Comparison of ENCODE assay signal across 16 cellular contexts in the genomic region with DNA sequence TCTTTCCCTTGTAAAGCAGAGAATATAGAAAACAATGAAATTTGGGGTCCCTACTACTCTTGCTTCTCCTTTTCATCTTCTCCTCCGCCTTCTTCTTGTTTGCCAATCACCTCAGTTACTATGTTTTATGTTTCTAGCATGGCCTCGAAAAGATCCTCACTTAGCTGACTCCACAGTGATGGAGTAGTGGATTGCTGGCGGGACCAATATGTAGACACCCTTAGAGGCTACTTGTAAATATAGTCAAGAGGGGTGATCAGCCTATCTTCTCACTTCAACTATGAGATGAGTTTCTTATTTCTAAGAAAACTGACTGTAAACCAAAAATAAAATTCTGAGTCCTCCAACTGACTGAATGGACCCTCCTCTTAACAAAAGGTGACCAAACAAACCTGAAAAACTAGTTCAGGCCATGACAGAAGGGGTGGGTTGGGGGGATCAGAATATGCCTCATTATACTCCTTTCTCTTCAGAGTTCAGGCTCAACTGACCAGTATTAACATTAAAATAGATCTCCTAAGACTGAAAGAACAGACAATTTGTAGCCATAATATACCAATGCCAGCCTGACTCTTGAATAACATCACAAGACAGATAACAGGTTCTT.
A peak's percentile ranks its signal among the peaks of the same experiment; 100 is the strongest.
DNase-seq lines count a peak whose midpoint lies in the region; ATAC-seq and TF ChIP-seq lines count a peak whose summit lies in the region.
"Had no signal": no experiment of that assay in that cellular context is flagged by ENCODE, and none has a peak within 500 bp of the region (broad histone marks: within the 10 kb centered on the region; RNA-seq: fewer than 3 reads in every experiment).

No MANE protein-coding gene starts in this region.

- no peaks in the 10 kb centered on the region for H3K23me2 ChIP-seq in H9 (ENCODE audit: insufficient read length, low read depth, low read length, poor library complexity, severe bottlenecking)

- no peak for TF ChIP-seq POLR2A in gastroesophageal sphincter (IDR thresholded peaks at IDR 0.05)

- H3K79me1 ChIP-seq in H9 (ENCODE audit: insufficient read depth, low read depth, low read length, poor library complexity, severe bottlenecking) = no peaks in the 10 kb centered on the region

- H4K20me1 ChIP-seq in H9 (ENCODE audit: control insufficient read depth, insufficient read depth, insufficient read length) = no peaks in the 10 kb centered on the region

- H3K36me3 Mint-ChIP-seq in H9 (ENCODE audit: insufficient read depth in 1 of 3, low read depth in 3 of 3) = peaks cover 6 to 17% (median 11%) of the 10 kb centered on the region in 3 experiments

- H3K56ac ChIP-seq in H9 (ENCODE audit: insufficient read length, low read depth, low read length) = no peak overlapping the region

- no peak for ATAC-seq in gastroesophageal sphincter
- ATAC-seq: HepG2 had no signal

- no peak overlapping the region for H2BK12ac ChIP-seq in H9 (ENCODE audit: insufficient read length, low read depth, low read length)

- H3K9me3 ChIP-seq in H9 (ENCODE audit: control insufficient read depth, low read depth, low read length) (peaks cover 5% of the 10 kb centered on the region), HUES64 (ENCODE audit: insufficient read depth, low read depth, low read length) (peaks cover 9% of the 10 kb centered on the region; the same call in 1 of the 2 replicates), iPS-18a (ENCODE audit: control insufficient read depth, low read depth, low read length) (peaks cover 8% of the 10 kb centered on the region), BE2C (no peaks in the 10 kb centered on the region), gastroesophageal sphincter (no peaks in the 10 kb centered on the region)
- H3K9me3 ChIP-seq: Caco-2 had no signal

- peak overlapping the region; percentile 85 to 95 (median 93); a peak in 6 of 7 replicates for H3K27ac Mint-ChIP-seq in H9
- H3K27ac Mint-ChIP-seq: CD4-positive, alpha-beta T cell; IgD-negative memory B cell had no signal

- H4K8ac ChIP-seq in H9 (replicated peaks; ENCODE audit: insufficient read length, low read depth, low read length) = no peak overlapping the region

- no peak for DNase-seq in H9
- DNase-seq in NCI-H146 treated with DMSO at 0.1 percent for 48 hours (lab: John Stamatoyannopoulos, UW; ENCODE audit: unreplicated experiment) = no peak
- DNase-seq in T1000 (lab: John Stamatoyannopoulos, UW) = no peak
- no peak for DNase-seq in BE2C
- DNase-seq: ACHN; Caco-2; CD4-positive, alpha-beta T cell; GDM1; HCEC 1CT; KBM-7 had no signal

- H2BK15ac ChIP-seq in H9 (ENCODE audit: low read depth, low read length) = no peak overlapping the region

- H3K4me3 Mint-ChIP-seq in H9 = no peak overlapping the region
- H3K4me3 Mint-ChIP-seq: CD4-positive, alpha-beta T cell; IgD-negative memory B cell had no signal

- H3K79me2 ChIP-seq in H9 (ENCODE audit: insufficient read depth, low read length) = no peaks in the 10 kb centered on the region

- no peak for TF ChIP-seq EP300 in gastroesophageal sphincter (IDR thresholded peaks at IDR 0.05)

- no peak overlapping the region for H2BK5ac ChIP-seq in H9 (ENCODE audit: insufficient read length, low read length)

- peak overlapping the region; percentile 22; the same call in 1 of the 2 replicates for H3K4me3 ChIP-seq in HUES64 (ENCODE audit: low read length)
- peak overlapping the region; percentile 10 for H3K4me3 ChIP-seq in iPS-18a (ENCODE audit: low read length)
- no peak overlapping the region for H3K4me3 ChIP-seq in BE2C (ENCODE audit: low read depth, low read length)
- no peak overlapping the region for H3K4me3 ChIP-seq in gastroesophageal sphincter

- H4K5ac ChIP-seq in H9 (ENCODE audit: insufficient read length, low read depth, low read length) = no peak overlapping the region

- H3K27ac ChIP-seq in H9 (ENCODE audit: insufficient read length, low read depth, low read length) (no peak overlapping the region), HUES64 (ENCODE audit: low read depth, low read length) (peak overlapping the region; percentile 62), iPS-18a (ENCODE audit: low read length) (peak overlapping the region; percentile 39), gastroesophageal sphincter (no peak overlapping the region)
- H3K27ac ChIP-seq: C4-2B had no signal

- H3K27me3 Mint-ChIP-seq in H9 (ENCODE audit: low read depth) = no peaks in the 10 kb centered on the region
- H3K27me3 Mint-ChIP-seq: CD4-positive, alpha-beta T cell; IgD-negative memory B cell had no signal

- no peak overlapping the region for H3T11ph ChIP-seq in H9 (ENCODE audit: low read length)

- H3K36me3 ChIP-seq in HUES64 (ENCODE audit: insufficient read depth, low read length) (no peaks in the 10 kb centered on the region), iPS-18a (ENCODE audit: control insufficient read depth, low read depth, low read length) (no peaks in the 10 kb centered on the region), BE2C (no peaks in the 10 kb centered on the region), gastroesophageal sphincter (no peaks in the 10 kb centered on the region)

- H4K91ac ChIP-seq in H9 (ENCODE audit: insufficient read length, low read depth, low read length) = no peak overlapping the region

- H3K4me2 ChIP-seq in H9 (ENCODE audit: insufficient read depth, insufficient read length, low read length) = peak overlapping the region; percentile 4

- peaks cover 32 to 33% of the 10 kb centered on the region in 2 experiments for H3K4me1 Mint-ChIP-seq in H9

- TF ChIP-seq CTCF in H9 (conservative IDR thresholded peaks at IDR 0.05) (no peak), BE2C (IDR thresholded peaks at IDR 0.05; ENCODE audit: low read depth, low read length) (no peak), gastroesophageal sphincter (IDR thresholded peaks at IDR 0.05) (no peak)

- no peaks in the 10 kb centered on the region for H3K27me3 ChIP-seq in H9 (ENCODE audit: insufficient read depth, low read length)
- H3K27me3 ChIP-seq in HUES64 (ENCODE audit: insufficient read depth, low read length) = no peaks in the 10 kb centered on the region
- H3K27me3 ChIP-seq in iPS-18a (ENCODE audit: control insufficient read depth, insufficient read depth, low read length) = no peaks in the 10 kb centered on the region
- H3K27me3 ChIP-seq in BE2C = no peaks in the 10 kb centered on the region
- H3K27me3 ChIP-seq in gastroesophageal sphincter = no peaks in the 10 kb centered on the region

- H2AK5ac ChIP-seq in H9 (ENCODE audit: insufficient read length, low read length) = no peak overlapping the region

- H2BK20ac ChIP-seq in H9 (ENCODE audit: low read depth, low read length, poor library complexity, severe bottlenecking) = no peak overlapping the region

- no CpG with 5 or more reads among the region's 3 CpGs for WGBS in H9 (ENCODE audit: extremely low coverage, insufficient read length, low lambda C conversion rate)
- 100% methylated on average over 3 of the region's 3 CpGs for WGBS in HUES64
- WGBS in gastroesophageal sphincter (ENCODE audit: low coverage in 1 of 2), 2 donors = 83 to 92% methylated on average over 1 to 3 of the region's 3 CpGs

- H2BK120ac ChIP-seq in H9 (ENCODE audit: low read depth, low read length, poor library complexity, severe bottlenecking) = no peak overlapping the region

- H3K4me1 ChIP-seq in H9 (ENCODE audit: insufficient read depth, low read length) = peaks cover 2% of the 10 kb centered on the region; the same call in 1 of the 2 replicates
- H3K4me1 ChIP-seq in HUES64 (ENCODE audit: insufficient read depth, low read length) = peaks cover 35% of the 10 kb centered on the region
- peaks cover 28% of the 10 kb centered on the region for H3K4me1 ChIP-seq in iPS-18a (ENCODE audit: control insufficient read depth, low read depth, low read length)
- no peaks in the 10 kb centered on the region for H3K4me1 ChIP-seq in BE2C
- H3K4me1 ChIP-seq in gastroesophageal sphincter = no peaks in the 10 kb centered on the region
- H3K4me1 ChIP-seq: Caco-2 had no signal

- no peak overlapping the region; the same call in 1 of the 2 replicates for H3K4ac ChIP-seq in H9 (ENCODE audit: low read depth, low read length)

- peaks cover 9 to 13% of the 10 kb centered on the region in 2 experiments for H3K9me3 Mint-ChIP-seq in H9

- no peak overlapping the region for H3K23ac ChIP-seq in H9 (ENCODE audit: insufficient read length, low read depth, low read length)

- no peak overlapping the region for H2AFZ ChIP-seq in H9 (ENCODE audit: low read length)

- H3K14ac ChIP-seq in H9 (ENCODE audit: insufficient read depth, low read length) = no peak overlapping the region

- H3K18ac ChIP-seq in H9 (ENCODE audit: insufficient read length, low read depth, low read length) = no peak overlapping the region

- H3K9ac ChIP-seq in H9 (ENCODE audit: extremely low read depth, insufficient read length, low read length) (no peak overlapping the region), HUES64 (ENCODE audit: low read depth, low read length) (no peak overlapping the region), iPS-18a (ENCODE audit: low read length) (no peak overlapping the region)

Comparison
In these comparisons a context has a peak if more than half of its experiments do, and no peak if none do; other contexts are left out.
1. H3K27ac ChIP-seq: peak in HUES64 (single experiment) and iPS-18a (single experiment); none in H9 (single experiment) and gastroesophageal sphincter (0 of 4).
2. H3K4me3 ChIP-seq: peak in HUES64 (single experiment) and iPS-18a (single experiment); none in BE2C (single experiment) and gastroesophageal sphincter (0 of 2).